Comparison of ENCODE assay signal across 9 cellular contexts in genomic region chr16:3509470-3509928, GRCh38. TPM values are rescaled to one million over a fixed set of nuclear protein-coding genes. Genes with fewer than 3 reads are reported as not detected.
DNase-seq lines count a peak whose midpoint lies in the region; ATAC-seq and TF ChIP-seq lines count a peak whose summit lies in the region.
"Had no signal": no experiment of that assay in that cellular context is flagged by ENCODE, and none has a peak within 500 bp of the region (broad histone marks: within the 10 kb centered on the region; RNA-seq: fewer than 3 reads in every experiment).

No MANE protein-coding gene starts in this region.

- no peak overlapping the region for H3K23ac ChIP-seq in IMR-90 (ENCODE audit: low read depth, low read length)

- H3K27ac ChIP-seq in IMR-90 (ENCODE audit: insufficient read depth, low read length) (no peak overlapping the region), ascending aorta (no peak overlapping the region)
- H3K27ac ChIP-seq: coronary artery had no signal

- no peak for TF ChIP-seq CTCF in IMR-90 (conservative IDR thresholded peaks at IDR 0.05; ENCODE audit: low read depth, low read length)
- no peak for TF ChIP-seq CTCF in ascending aorta (IDR thresholded peaks at IDR 0.05)

- no peak for TF ChIP-seq RAD21 in IMR-90 (IDR thresholded peaks at IDR 0.05; ENCODE audit: low read length)

- H3K18ac ChIP-seq in IMR-90 (ENCODE audit: low read depth, low read length), result no peak overlapping the region

- H2BK5ac ChIP-seq in IMR-90 (ENCODE audit: low read depth, low read length, poor library complexity, severe bottlenecking), result no peak overlapping the region

- CTCF ChIA-PET in IMR-90 (lab: Yijun Ruan, JAX), result no interaction called here

- H3K27me3 ChIP-seq in IMR-90 (ENCODE audit: control insufficient read depth, insufficient read depth, low read length) (no peaks in the 10 kb centered on the region), ascending aorta (no peaks in the 10 kb centered on the region)

- no peak overlapping the region for H4K8ac ChIP-seq in IMR-90 (ENCODE audit: low read depth in 2 of 2, low read length in 2 of 2)

- POLR2A ChIA-PET in IMR-90 (lab: Charles Lee; ENCODE audit: unreplicated experiment), result no interaction called here

- no peak overlapping the region for H2AFZ ChIP-seq in IMR-90 (replicated peaks; ENCODE audit: low read length, poor library complexity)

- H3K4ac ChIP-seq in IMR-90 (ENCODE audit: low read depth, low read length), result no peak overlapping the region

- no peak overlapping the region for H3K9ac ChIP-seq in IMR-90 (ENCODE audit: low read depth, low read length)

- H3K9me1 ChIP-seq in IMR-90 (ENCODE audit: insufficient read depth, low read length), result peaks cover 10% of the 10 kb centered on the region

- H2BK15ac ChIP-seq in IMR-90 (ENCODE audit: low read depth, low read length), result no peak overlapping the region

- no peak for TF ChIP-seq POLR2A in IMR-90 (IDR thresholded peaks at IDR 0.05; ENCODE audit: low read depth, low read length)

- H3K9me3 ChIP-seq in IMR-90 (ENCODE audit: control insufficient read depth, insufficient read depth, low read length) (no peaks in the 10 kb centered on the region), ascending aorta (no peaks in the 10 kb centered on the region)

- no peak overlapping the region for H2BK120ac ChIP-seq in IMR-90 (ENCODE audit: low read depth, low read length)

- no TSS peak for BruUV-seq in IMR-90 (replicated peaks; lab: Mats Ljungman, UMichigan)

- H3K14ac ChIP-seq in IMR-90 (replicated peaks; ENCODE audit: low read depth, low read length), result no peak overlapping the region

- in situ Hi-C loops in IMR-90 (cut with MboI; ENCODE audit: low sequenced_read_pairs), result no loop called here

- H4K91ac ChIP-seq in IMR-90 (ENCODE audit: insufficient read depth, low read depth, low read length), result no peak overlapping the region

- H3K4me1 ChIP-seq in IMR-90 (ENCODE audit: control insufficient read depth, insufficient read depth, low read length), result peaks cover 8% of the 10 kb centered on the region
- no peaks in the 10 kb centered on the region for H3K4me1 ChIP-seq in ascending aorta

- dilution Hi-C loops in IMR-90 (cut with HindIII; ENCODE audit: low sequenced_read_pairs, unreplicated experiment), result no loop called here

- no peak overlapping the region for H3K4me2 ChIP-seq in IMR-90 (ENCODE audit: low read depth, low read length)

- intact Hi-C loops in IMR-90 (cut with micrococcal nuclease) (loop anchor here (10.0 kb wide), 1 partner anchor 225 kb away; the partner anchor contains the start of gene ZNF263), ascending aorta (cut with DNase I) (no loop called here)

- H3K79me1 ChIP-seq in IMR-90 (ENCODE audit: low read depth in 1 of 2, low read length in 2 of 2), result peaks cover 0 to 4% of the 10 kb centered on the region in 2 experiments; a peak in 1 of 4 replicates

- no peak overlapping the region for H2BK20ac ChIP-seq in IMR-90 (ENCODE audit: low read depth, low read length)

- 91% methylated on average over 8 of the region's 13 CpGs; no CpG with 5 or more reads in 1 of the 2 experiments for WGBS in IMR-90 (ENCODE audit: extremely low coverage in 2 of 2, insufficient read length in 1 of 2), 2 experiments

- DNase-seq in IMR-90 (no peak), iris pigment epithelial cell (ENCODE audit: low read depth) (peak; percentile 50), ascending aorta (ENCODE audit: low spot score in 2 of 2) (no peak), NCI-H1694 treated with DMSO at 0.1 percent for 48 hours (lab: John Stamatoyannopoulos, UW) (no peak), NCI-H774 (lab: John Stamatoyannopoulos, UW) (no peak)
- DNase-seq in activated CD8-positive, alpha-beta memory T cell treated with anti-CD3 and anti-CD28 coated beads, Interleukin-2, amount 50 U/mL, for 48 hours, result peak; percentile 79
- peak; percentile 71 for DNase-seq in stimulated activated naive CD8-positive, alpha-beta T cell treated with anti-CD3 and anti-CD28 coated beads, Interleukin-15, Interleukin-2, amounts not matched to agents 100 U/mL and 50 U/mL, for 24 hours
- DNase-seq: NCI-H446 had no signal

- H3K36me3 ChIP-seq in IMR-90 (ENCODE audit: control insufficient read depth, insufficient read depth, low read length) (peaks cover 47% of the 10 kb centered on the region), ascending aorta (peaks cover 58 to 82% of the 10 kb centered on the region in 2 donors)

- H3K4me3 ChIP-seq in IMR-90 (ENCODE audit: insufficient read depth, low read depth, low read length) (no peak overlapping the region), ascending aorta (no peak overlapping the region)
- H3K4me3 ChIP-seq: coronary artery had no signal

- H2AK5ac ChIP-seq in IMR-90 (ENCODE audit: low read depth, low read length), result no peak overlapping the region

- no peak overlapping the region for H4K5ac ChIP-seq in IMR-90 (ENCODE audit: low read depth, low read length)

- peak overlapping the region; percentile 37 for H2AK9ac ChIP-seq in IMR-90 (replicated peaks; ENCODE audit: low read depth, low read length, poor library complexity)

- peaks cover 8% of the 10 kb centered on the region; the same call in 1 of the 2 replicates for H4K20me1 ChIP-seq in IMR-90 (ENCODE audit: insufficient read depth, low read length)

- H3K56ac ChIP-seq in IMR-90 (ENCODE audit: extremely low read depth, insufficient read depth, low read length), result no peak overlapping the region

- ATAC-seq in IMR-90 (ENCODE audit: low read depth), result no peak
- ATAC-seq in stimulated activated naive CD8-positive, alpha-beta T cell treated with anti-CD3 and anti-CD28 coated beads, Interleukin-15, Interleukin-2, amounts not matched to agents 100 U/mL and 50 U/mL, for 24 hours, result peak; percentile 83

TF ChIP-seq in IMR-90, 13 proteins besides CTCF, POLR2A, EP300 and RAD21:
- TF ChIP-seq FOS (IDR thresholded peaks at IDR 0.05; ENCODE audit: low read depth, low read length) (no peak), MXI1 (IDR thresholded peaks at IDR 0.05; ENCODE audit: borderline replicate concordance, low read depth, low read length) (no peak), USF2 (IDR thresholded peaks at IDR 0.05; ENCODE audit: low read depth, low read length) (no peak)
TF ChIP-seq in IMR-90: peak in this region for 0.

RNA-seq across cellular contexts. Expression of gene CLUAP1, which starts 8.7 kb away (rescaled TPM):
- 6.8 and 13.3 TPM in 2 replicates for total RNA-seq in IMR-90 (2012; rRNA removed)
- 10.7 and 14.4 TPM in 2 replicates for polyA plus RNA-seq in IMR-90 (2012; rRNA removed)
- 1.8 and 2.5 TPM in 2 replicates for polyA plus RNA-seq in IMR-90 (2012; cell fraction: cytosol; rRNA removed)
- polyA plus RNA-seq in IMR-90 (2012; cell fraction: nucleus; rRNA removed; ENCODE audit: low replicate concordance), result 1.8 and 8.2 TPM in 2 replicates
- total RNA-seq in ascending aorta, result 72.4 TPM

RNA-seq across cellular contexts. Expression of gene C16orf90, which starts 14.2 kb away (rescaled TPM):
- not detected in 2 replicates for total RNA-seq in IMR-90 (2012; rRNA removed)
- not detected in 2 replicates for polyA plus RNA-seq in IMR-90 (2012; rRNA removed)
- polyA plus RNA-seq in IMR-90 (2012; cell fraction: cytosol; rRNA removed), result not detected in 2 replicates
- polyA plus RNA-seq in IMR-90 (2012; cell fraction: nucleus; rRNA removed; ENCODE audit: low replicate concordance), result not detected in 2 replicates
- total RNA-seq in ascending aorta, result not detected

Comparison
In these comparisons a context has a peak if more than half of its experiments do, and no peak if none do; other contexts are left out.
1. DNase-seq: peak in activated CD8-positive, alpha-beta memory T cell treated with anti-CD3 and anti-CD28 coated beads, Interleukin-2, amount 50 U/mL, for 48 hours (single experiment), iris pigment epithelial cell (single experiment) and stimulated activated naive CD8-positive, alpha-beta T cell treated with anti-CD3 and anti-CD28 coated beads, Interleukin-15, Interleukin-2, amounts not matched to agents 100 U/mL and 50 U/mL, for 24 hours (single experiment); none in IMR-90 (single experiment), ascending aorta (0 of 2), NCI-H1694 treated with DMSO at 0.1 percent for 48 hours (single experiment) and NCI-H774 (single experiment).